Comparison of ENCODE assay signal across 10 cellular contexts in genomic region chr12:121188227-121188626, GRCh38. TPM values are rescaled to one million over a fixed set of nuclear protein-coding genes. Genes with fewer than 3 reads are reported as not detected.
"Had no signal": no experiment of that assay in that cellular context is flagged by ENCODE, and none has a peak within 500 bp of the region (broad histone marks: within the 10 kb centered on the region; RNA-seq: fewer than 3 reads in every experiment).

No MANE protein-coding gene starts in this region.

- DNase-seq: GM23248, GOT3, H9, HCEC 1CT, HFFc6, KBM-7 had no signal

- H3K4me3 ChIP-seq: GM23248 had no signal

- ATAC-seq: HepG2 had no signal

- H3K9me3 Mint-ChIP-seq: H9, HFFc6 had no signal

- FAIRE-seq: H54, HepG2 had no signal

- H3K4me3 Mint-ChIP-seq: H9, HFFc6 had no signal

- H3K9ac ChIP-seq: GM23248 had no signal

- H3K27ac Mint-ChIP-seq: H9, HFFc6 had no signal

- H2AFZ ChIP-seq: GM23248 had no signal

- H3K27ac ChIP-seq: GM23248, HL-60 had no signal

RNA-seq across cellular contexts. Expression of gene P2RX7, which starts 55.6 kb away (rescaled TPM):
- total RNA-seq: HT1080 had no signal
